ENCODE assay signal across 1 cellular context in the genomic region with DNA sequence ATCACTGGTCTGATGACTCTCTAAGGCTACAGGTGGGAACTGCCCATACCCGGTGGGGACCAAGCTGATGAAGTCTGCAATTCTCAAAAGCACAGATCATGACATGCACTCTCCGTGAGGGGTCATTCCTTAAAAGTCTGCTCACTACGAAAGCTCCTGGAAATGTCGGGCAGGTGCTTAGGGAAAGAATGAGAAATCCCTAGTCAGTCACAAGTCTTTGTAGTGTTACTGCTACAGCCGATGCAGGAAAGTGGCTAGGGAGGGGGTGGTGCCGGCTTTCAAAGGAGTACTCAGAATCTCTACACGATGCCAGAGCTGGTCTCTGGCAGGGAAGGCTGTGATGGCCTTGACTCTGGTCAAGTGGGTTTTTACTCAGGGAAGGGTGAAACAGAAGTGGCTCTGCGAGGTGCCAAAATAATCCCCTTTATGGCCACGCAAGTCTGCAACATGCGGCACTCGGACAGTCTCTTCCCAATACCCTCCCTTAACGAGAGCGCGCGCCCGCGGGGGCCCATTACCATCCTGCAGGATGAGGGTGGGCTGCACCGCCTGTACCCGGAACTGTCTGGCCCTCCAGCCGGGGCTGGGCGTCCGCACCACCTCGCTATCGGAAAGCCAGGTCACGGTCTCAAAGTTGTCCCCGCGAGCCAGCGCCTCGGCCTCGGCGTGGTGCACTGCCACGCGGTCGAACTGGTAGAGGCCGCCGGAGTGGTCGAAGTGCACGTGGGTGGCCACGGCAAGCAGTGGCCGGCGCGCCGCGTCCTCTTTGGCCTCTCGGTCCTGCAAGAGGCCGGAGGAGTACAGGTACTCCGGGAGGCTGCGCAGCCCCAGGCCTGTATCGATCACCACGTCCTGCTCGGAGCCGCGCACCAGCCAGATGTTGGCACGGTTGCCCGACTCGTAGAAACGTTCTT.
TF ChIP-seq lines count a peak whose summit lies in the region.

No MANE protein-coding gene starts in this region.

TF ChIP-seq in HepG2, 621 proteins besides CTCF, POLR2A, EP300 and RAD21 (continued from another document and continues in another):
- TF ChIP-seq, protein P1, sequence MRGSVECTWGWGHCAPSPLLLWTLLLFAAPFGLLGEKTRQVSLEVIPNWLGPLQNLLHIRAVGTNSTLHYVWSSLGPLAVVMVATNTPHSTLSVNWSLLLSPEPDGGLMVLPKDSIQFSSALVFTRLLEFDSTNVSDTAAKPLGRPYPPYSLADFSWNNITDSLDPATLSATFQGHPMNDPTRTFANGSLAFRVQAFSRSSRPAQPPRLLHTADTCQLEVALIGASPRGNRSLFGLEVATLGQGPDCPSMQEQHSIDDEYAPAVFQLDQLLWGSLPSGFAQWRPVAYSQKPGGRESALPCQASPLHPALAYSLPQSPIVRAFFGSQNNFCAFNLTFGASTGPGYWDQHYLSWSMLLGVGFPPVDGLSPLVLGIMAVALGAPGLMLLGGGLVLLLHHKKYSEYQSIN (CRISPR knock-in tag; IDR thresholded peaks at IDR 0.05; ENCODE audit: borderline replicate concordance) = no peak
- TF ChIP-seq SMARCC2 (IDR thresholded peaks at IDR 0.05) (no peak), NFAT5 (CRISPR knock-in tag; IDR thresholded peaks at IDR 0.05) (peak; percentile 91), YEATS4 (CRISPR knock-in tag; IDR thresholded peaks at IDR 0.05; ENCODE audit: borderline replicate concordance) (no peak; the same call in 1 of the 2 replicates), NCOR1 (IDR thresholded peaks at IDR 0.05; ENCODE audit: borderline replicate concordance, low read length) (no peak), RXRA (CRISPR knock-in tag; IDR thresholded peaks at IDR 0.05) (peak; percentile 29; the same call in 1 of the 2 replicates), RARA (CRISPR knock-in tag; IDR thresholded peaks at IDR 0.05) (0 out of 2 replicates have a peak, but pooled peaks have one; percentile 28), HIVEP1 (CRISPR knock-in tag; IDR thresholded peaks at IDR 0.05) (no peak; the same call in 1 of the 2 replicates), ZBTB26 (CRISPR knock-in tag; IDR thresholded peaks at IDR 0.05; ENCODE audit: borderline replicate concordance) (no peak), MYC (CRISPR knock-in tag; IDR thresholded peaks at IDR 0.05; ENCODE audit: borderline replicate concordance) (peak; percentile 91), ZC3H13 (CRISPR knock-in tag; IDR thresholded peaks at IDR 0.05) (peak; percentile 54; the same call in 1 of the 2 replicates), KLF16 (CRISPR knock-in tag; IDR thresholded peaks at IDR 0.05) (0 out of 4 replicates have a peak, but pooled peaks of 1 of the 2 experiments have one; percentile 23), MAFF (IDR thresholded peaks at IDR 0.05; ENCODE audit: low read depth, low read length) (no peak), ZBTB38 (CRISPR knock-in tag; IDR thresholded peaks at IDR 0.05) (no peak), ZNF598 (CRISPR knock-in tag; IDR thresholded peaks at IDR 0.05; ENCODE audit: borderline replicate concordance) (peak; percentile 70; the same call in 1 of the 2 replicates), HOXA9 (CRISPR knock-in tag; IDR thresholded peaks at IDR 0.05; ENCODE audit: borderline replicate concordance) (no peak; the same call in 1 of the 2 replicates), MAF1 (CRISPR knock-in tag; IDR thresholded peaks at IDR 0.05; ENCODE audit: borderline replicate concordance) (peak; percentile 52; the same call in 1 of the 2 replicates), AGO2 (optimal IDR thresholded peaks at IDR 0.05; ENCODE audit: low read depth, low read length) (no peak), HNF4G (IDR thresholded peaks at IDR 0.05; ENCODE audit: borderline replicate concordance, low read depth, low read length) (no peak), HNF4G (CRISPR knock-in tag; IDR thresholded peaks at IDR 0.05; ENCODE audit: borderline replicate concordance, low read depth) (no peak), ZNF597 (CRISPR knock-in tag; IDR thresholded peaks at IDR 0.05) (no peak), HNRNPUL1 (IDR thresholded peaks at IDR 0.05; ENCODE audit: low read depth, low read length) (no peak), U2AF2 (IDR thresholded peaks at IDR 0.05; ENCODE audit: low read depth, low read length) (no peak), MEF2D (CRISPR knock-in tag; IDR thresholded peaks at IDR 0.05) (peak; percentile 65; the same call in 1 of the 2 replicates), ZNF333 (CRISPR knock-in tag; IDR thresholded peaks at IDR 0.05; ENCODE audit: borderline replicate concordance) (no peak), CHCHD3 (CRISPR knock-in tag; IDR thresholded peaks at IDR 0.05) (no peak), PITX1 (CRISPR knock-in tag; IDR thresholded peaks at IDR 0.05) (no peak; the same call in 1 of the 2 replicates), IRF2 (CRISPR knock-in tag; IDR thresholded peaks at IDR 0.05) (peak; percentile 6; the same call in 1 of the 2 replicates), PRDM15 (CRISPR knock-in tag; IDR thresholded peaks at IDR 0.05) (peak; percentile 53; the same call in 1 of the 2 replicates), KDM2A (CRISPR knock-in tag; IDR thresholded peaks at IDR 0.05; ENCODE audit: borderline replicate concordance, low read depth) (no peak), ZNF3 (CRISPR knock-in tag; IDR thresholded peaks at IDR 0.05) (no peak), ATF7 (IDR thresholded peaks at IDR 0.05) (no peak), ATF7 (CRISPR knock-in tag; IDR thresholded peaks at IDR 0.05) (no peak)
- TF ChIP-seq, protein P2, sequence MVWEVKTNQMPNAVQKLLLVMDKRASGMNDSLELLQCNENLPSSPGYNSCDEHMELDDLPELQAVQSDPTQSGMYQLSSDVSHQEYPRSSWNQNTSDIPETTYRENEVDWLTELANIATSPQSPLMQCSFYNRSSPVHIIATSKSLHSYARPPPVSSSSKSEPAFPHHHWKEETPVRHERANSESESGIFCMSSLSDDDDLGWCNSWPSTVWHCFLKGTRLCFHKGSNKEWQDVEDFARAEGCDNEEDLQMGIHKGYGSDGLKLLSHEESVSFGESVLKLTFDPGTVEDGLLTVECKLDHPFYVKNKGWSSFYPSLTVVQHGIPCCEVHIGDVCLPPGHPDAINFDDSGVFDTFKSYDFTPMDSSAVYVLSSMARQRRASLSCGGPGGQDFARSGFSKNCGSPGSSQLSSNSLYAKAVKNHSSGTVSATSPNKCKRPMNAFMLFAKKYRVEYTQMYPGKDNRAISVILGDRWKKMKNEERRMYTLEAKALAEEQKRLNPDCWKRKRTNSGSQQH (CRISPR knock-in tag; IDR thresholded peaks at IDR 0.05; ENCODE audit: low read depth) = 0 out of 2 replicates have a peak, but pooled peaks have one; percentile 8
- TF ChIP-seq, protein P3, sequence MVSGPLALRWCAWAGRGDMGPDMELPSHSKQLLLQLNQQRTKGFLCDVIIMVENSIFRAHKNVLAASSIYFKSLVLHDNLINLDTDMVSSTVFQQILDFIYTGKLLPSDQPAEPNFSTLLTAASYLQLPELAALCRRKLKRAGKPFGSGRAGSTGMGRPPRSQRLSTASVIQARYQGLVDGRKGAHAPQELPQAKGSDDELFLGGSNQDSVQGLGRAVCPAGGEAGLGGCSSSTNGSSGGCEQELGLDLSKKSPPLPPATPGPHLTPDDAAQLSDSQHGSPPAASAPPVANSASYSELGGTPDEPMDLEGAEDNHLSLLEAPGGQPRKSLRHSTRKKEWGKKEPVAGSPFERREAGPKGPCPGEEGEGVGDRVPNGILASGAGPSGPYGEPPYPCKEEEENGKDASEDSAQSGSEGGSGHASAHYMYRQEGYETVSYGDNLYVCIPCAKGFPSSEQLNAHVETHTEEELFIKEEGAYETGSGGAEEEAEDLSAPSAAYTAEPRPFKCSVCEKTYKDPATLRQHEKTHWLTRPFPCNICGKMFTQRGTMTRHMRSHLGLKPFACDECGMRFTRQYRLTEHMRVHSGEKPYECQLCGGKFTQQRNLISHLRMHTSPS (CRISPR knock-in tag; IDR thresholded peaks at IDR 0.05; ENCODE audit: low read depth) = peak; percentile 75
